In the genomic region with DNA sequence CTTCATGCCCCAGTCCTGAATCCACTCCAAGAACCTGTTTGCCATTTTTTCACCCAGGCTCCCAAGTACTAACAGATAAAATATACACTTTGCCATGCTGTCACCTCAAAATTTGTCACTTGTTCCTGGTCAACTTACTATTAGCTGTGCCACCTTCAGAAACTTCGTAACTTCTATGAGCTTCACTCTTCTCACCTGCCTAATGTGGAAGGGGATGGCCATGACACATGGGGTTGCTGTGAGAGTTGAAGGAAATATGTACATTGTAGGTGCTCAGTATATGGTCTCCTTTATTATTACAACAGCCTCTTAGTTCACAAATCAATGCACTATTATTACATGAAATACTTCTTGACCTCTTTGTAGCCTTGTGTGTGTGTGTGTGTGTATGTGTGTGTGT, we compare ENCODE assay signal across 8 cellular contexts. TPM values are rescaled to one million over a fixed set of nuclear protein-coding genes. Genes with fewer than 3 reads are reported as not detected.
DNase-seq lines count a peak whose midpoint lies in the region; ATAC-seq, FAIRE-seq and TF ChIP-seq lines count a peak whose summit lies in the region.
"Had no signal": no experiment of that assay in that cellular context is flagged by ENCODE, and none has a peak within 500 bp of the region (broad histone marks: within the 10 kb centered on the region; RNA-seq: fewer than 3 reads in every experiment).

No MANE protein-coding gene starts in this region.

- peak overlapping the region; percentile 93 for H3K27ac Mint-ChIP-seq in activated T-helper 1 cell treated with anti-CD3 and anti-CD28 coated beads, Interleukin-12 subunit alpha, Interleukin-12 subunit beta, Interleukin-2, Interleukin-4 antibody, amounts not matched to agents 30 ng/mL and 10 ng/mL and 1 ng/mL, durations not matched to agents 14 hours and 24 hours and 36 hours
- peak overlapping the region in 2 of 3 experiments; percentile 15 to 63 for H3K27ac Mint-ChIP-seq in nephron

- H3K4me1 Mint-ChIP-seq in activated T-helper 1 cell treated with anti-CD3 and anti-CD28 coated beads, Interleukin-12 subunit alpha, Interleukin-12 subunit beta, Interleukin-2, Interleukin-4 antibody, amounts not matched to agents 30 ng/mL and 10 ng/mL and 1 ng/mL, durations not matched to agents 14 hours and 24 hours and 36 hours (ENCODE audit: low read depth) = peaks cover 63% of the 10 kb centered on the region
- H3K4me1 Mint-ChIP-seq in nephron = peaks cover 35% of the 10 kb centered on the region

- intact Hi-C loops in activated T-helper 1 cell treated with anti-CD3 and anti-CD28 coated beads, Interleukin-12 subunit alpha, Interleukin-12 subunit beta, Interleukin-2, Interleukin-4 antibody, amounts not matched to agents 30 ng/mL and 10 ng/mL and 1 ng/mL, durations not matched to agents 14 hours and 24 hours and 36 hours (cut with micrococcal nuclease) = loop anchor here (1.0 to 2.0 kb wide), 4 partner anchors 14 to 503 kb away; no protein-coding TSS in a partner anchor
- intact Hi-C loops in adrenal gland (cut with DNase I) = no loop called here

- peaks cover 4% of the 10 kb centered on the region for H3K9me3 Mint-ChIP-seq in activated T-helper 1 cell treated with anti-CD3 and anti-CD28 coated beads, Interleukin-12 subunit alpha, Interleukin-12 subunit beta, Interleukin-2, Interleukin-4 antibody, amounts not matched to agents 30 ng/mL and 10 ng/mL and 1 ng/mL, durations not matched to agents 14 hours and 24 hours and 36 hours
- H3K9me3 Mint-ChIP-seq in nephron = peaks cover 22% of the 10 kb centered on the region

- no peaks in the 10 kb centered on the region for H3K9me3 ChIP-seq in adrenal gland (replicated peaks in 1 of 3)

- no peaks in the 10 kb centered on the region for H3K27me3 ChIP-seq in adrenal gland

- 75 to 93% (median 88%) methylated on average over 1 of the region's 1 CpG for WGBS in adrenal gland, 4 donors

- ATAC-seq in HG02610 (IDR thresholded peaks at IDR 0.05; ENCODE audit: unreplicated experiment) = peak; percentile 5

- H3K4me1 ChIP-seq in adrenal gland (replicated peaks in 1 of 2) = peaks cover 7% of the 10 kb centered on the region in 2 donors

- no peaks in the 10 kb centered on the region for H3K27me3 Mint-ChIP-seq in activated T-helper 1 cell treated with anti-CD3 and anti-CD28 coated beads, Interleukin-12 subunit alpha, Interleukin-12 subunit beta, Interleukin-2, Interleukin-4 antibody, amounts not matched to agents 30 ng/mL and 10 ng/mL and 1 ng/mL, durations not matched to agents 14 hours and 24 hours and 36 hours (ENCODE audit: insufficient read depth)
- H3K27me3 Mint-ChIP-seq in nephron (ENCODE audit: low read depth) = no peaks in the 10 kb centered on the region

- no peak overlapping the region for H3K27ac ChIP-seq in adrenal gland

- H3K4me3 Mint-ChIP-seq in activated T-helper 1 cell treated with anti-CD3 and anti-CD28 coated beads, Interleukin-12 subunit alpha, Interleukin-12 subunit beta, Interleukin-2, Interleukin-4 antibody, amounts not matched to agents 30 ng/mL and 10 ng/mL and 1 ng/mL, durations not matched to agents 14 hours and 24 hours and 36 hours = peak overlapping the region; percentile 38
- H3K4me3 Mint-ChIP-seq in nephron = no peak overlapping the region

- FAIRE-seq in GM12892 (lab: Jason Lieb, UNC) = peak; percentile 98

- TF ChIP-seq CTCF in nephron (IDR thresholded peaks at IDR 0.05; ENCODE audit: unreplicated experiment in 3 of 3) (no peak), adrenal gland (IDR thresholded peaks at IDR 0.05) (no peak)

- peaks cover 3% of the 10 kb centered on the region for H3K36me3 Mint-ChIP-seq in activated T-helper 1 cell treated with anti-CD3 and anti-CD28 coated beads, Interleukin-12 subunit alpha, Interleukin-12 subunit beta, Interleukin-2, Interleukin-4 antibody, amounts not matched to agents 30 ng/mL and 10 ng/mL and 1 ng/mL, durations not matched to agents 14 hours and 24 hours and 36 hours (ENCODE audit: low read depth)
- no peaks in the 10 kb centered on the region for H3K36me3 Mint-ChIP-seq in nephron (ENCODE audit: low read depth)

- H3K36me3 ChIP-seq in adrenal gland (replicated peaks in 1 of 2) = no peaks in the 10 kb centered on the region

- TF ChIP-seq POLR2A in GM12892 (IDR thresholded peaks at IDR 0.05; ENCODE audit: low read depth, low read length) = no peak
- no peak for TF ChIP-seq POLR2A in adrenal gland (IDR thresholded peaks at IDR 0.05)

- H3K4me3 ChIP-seq in adrenal gland = no peak overlapping the region

- no peak for DNase-seq in GM12892 (ENCODE audit: insufficient read length)
- no peak for DNase-seq in activated T-helper 1 cell treated with anti-CD3 and anti-CD28 coated beads, Interleukin-12 subunit alpha, Interleukin-12 subunit beta, Interleukin-2, Interleukin-4 antibody, amounts not matched to agents 30 ng/mL and 10 ng/mL and 1 ng/mL, durations not matched to agents 14 hours and 24 hours and 36 hours (ENCODE audit: low spot score)
- no peak for DNase-seq in adrenal gland
- DNase-seq in SKM-1 treated with dmso at 0.1 percent for 144 hours (lab: John Stamatoyannopoulos, UW; ENCODE audit: unreplicated experiment) = no peak
- no peak for DNase-seq in hippocampal formation (lab: John Stamatoyannopoulos, UW)

RNA-seq across cellular contexts. Expression of gene TMSB4X, which starts 10.4 kb away (rescaled TPM):
- 23,212 TPM for polyA plus RNA-seq in GM12892 (2012; ENCODE audit: missing spikeins)
- total RNA-seq in activated T-helper 1 cell treated with anti-CD3 and anti-CD28 coated beads, Interleukin-12 subunit alpha, Interleukin-12 subunit beta, Interleukin-2, Interleukin-4 antibody, amounts not matched to agents 30 ng/mL and 10 ng/mL and 1 ng/mL, durations not matched to agents 14 hours and 24 hours and 36 hours = 6,544 and 6,612 TPM in 2 replicates
- total RNA-seq in adrenal gland = 1,000 to 10,000 TPM; 3,090 to 9,144 (median 3,958) TPM
- polyA plus RNA-seq in adrenal gland = 1,000 to 10,000 TPM; 2,395 to 6,385 (median 6,130) TPM

RNA-seq across cellular contexts. Expression of gene FAM9C, which starts 59.1 kb away (rescaled TPM):
- 0.17 TPM for polyA plus RNA-seq in GM12892 (2012; ENCODE audit: missing spikeins)
- total RNA-seq in activated T-helper 1 cell treated with anti-CD3 and anti-CD28 coated beads, Interleukin-12 subunit alpha, Interleukin-12 subunit beta, Interleukin-2, Interleukin-4 antibody, amounts not matched to agents 30 ng/mL and 10 ng/mL and 1 ng/mL, durations not matched to agents 14 hours and 24 hours and 36 hours = 0.05 TPM in 2 replicates
- total RNA-seq in adrenal gland = under 1 TPM in 1 of 8 donors, not detected in 7; 0.14 TPM
- under 1 TPM in 1 of 3 donors, not detected in 2; 0.03 TPM for polyA plus RNA-seq in adrenal gland
- polyA plus RNA-seq: neural cell had no signal
